14 cellular contexts compared by ENCODE assay signal in the genomic region with DNA sequence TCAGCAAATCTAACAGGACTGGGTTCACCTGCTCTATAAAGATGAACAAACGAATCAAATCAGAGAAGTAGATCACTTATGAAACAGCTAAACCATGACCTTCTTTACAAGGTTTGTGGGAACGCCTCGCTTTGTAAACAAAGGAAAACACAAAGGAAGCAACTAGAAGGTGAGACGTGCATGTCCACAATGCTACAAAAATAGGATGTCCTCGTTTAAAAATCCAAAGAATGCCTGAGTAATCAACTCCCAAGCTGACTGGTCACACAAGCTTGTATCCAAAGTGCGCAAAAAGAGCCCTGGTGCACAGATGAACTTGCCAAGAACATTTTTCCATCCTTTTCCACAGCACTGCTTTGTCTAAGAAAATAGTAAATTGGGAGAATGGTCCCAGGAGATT. TPM values are rescaled to one million over a fixed set of nuclear protein-coding genes. Genes with fewer than 3 reads are reported as not detected.
DNase-seq lines count a peak whose midpoint lies in the region; ATAC-seq and TF ChIP-seq lines count a peak whose summit lies in the region.
"Had no signal": no experiment of that assay in that cellular context is flagged by ENCODE, and none has a peak within 500 bp of the region (broad histone marks: within the 10 kb centered on the region; RNA-seq: fewer than 3 reads in every experiment).

No MANE protein-coding gene starts in this region.

- no peak for TF ChIP-seq CTCF in RWPE2 (IDR thresholded peaks at IDR 0.05; ENCODE audit: poor library complexity, severe bottlenecking)
- no peak for TF ChIP-seq CTCF in transverse colon (IDR thresholded peaks at IDR 0.05)
- TF ChIP-seq CTCF in esophagus muscularis mucosa (IDR thresholded peaks at IDR 0.05) = no peak

- no peak overlapping the region for H3K4me3 Mint-ChIP-seq in activated CD4-positive, alpha-beta T cell treated with anti-CD3 and anti-CD28 coated beads, Interleukin-2, amount 10 ng/mL, durations not matched to agents 7 days and 5 days
- H3K4me3 Mint-ChIP-seq: B cell had no signal

- H3K36me3 ChIP-seq in RWPE2 (ENCODE audit: low read depth) (no peaks in the 10 kb centered on the region), transverse colon (no peaks in the 10 kb centered on the region), esophagus muscularis mucosa (no peaks in the 10 kb centered on the region)
- H3K36me3 ChIP-seq: ascending aorta, ovary had no signal

- DNase-seq in 8988T = peak; percentile 29
- peak; percentile 45 for DNase-seq in DMS79 treated with DMSO at 0.1 percent for 48 hours (lab: John Stamatoyannopoulos, UW)
- DNase-seq in RWPE2 (ENCODE audit: low spot score) = no peak
- DNase-seq in fibroblast of peridontal ligament (ENCODE audit: extremely low read depth) = peak; percentile 34
- DNase-seq in transverse colon = no peak
- DNase-seq in esophagus muscularis mucosa (ENCODE audit: extremely low spot score) = no peak
- DNase-seq in activated CD4-positive, alpha-beta T cell treated with anti-CD3 and anti-CD28 coated beads, Interleukin-2, amount 10 ng/mL, durations not matched to agents 7 days and 5 days = no peak
- DNase-seq: activated effector memory CD4-positive, alpha-beta T cell treated with Interleukin-2 at 50 U/mL for 16 hours; effector memory CD4-positive, alpha-beta T cell; ovary; stimulated activated CD4-positive, alpha-beta T cell treated with anti-CD3 and anti-CD28 coated beads, Interleukin-12 subunit alpha, Interleukin-12 subunit beta, amount 100 ng/mL, for 4 hours had no signal

- POLR2A ChIA-PET in activated CD4-positive, alpha-beta T cell treated with anti-CD3 and anti-CD28 coated beads, Interleukin-2, amount 10 ng/mL, durations not matched to agents 7 days and 5 days (lab: Charles Lee) = no interaction called here

- in situ Hi-C loops in transverse colon (cut with MboI; ENCODE audit: low pct_ligation_motif_present in 1 of 4, low pct_unique_long_range_greater_than_20kb in 1 of 4, low sequenced_read_pairs in 3 of 4) = loop anchor here (25.0 kb wide), 2 partner anchors 156 to 306 kb away; no protein-coding TSS in a partner anchor

- H3K4me3 ChIP-seq in RWPE2 (ENCODE audit: severe bottlenecking) (no peak overlapping the region), transverse colon (no peak overlapping the region), esophagus muscularis mucosa (no peak overlapping the region)
- H3K4me3 ChIP-seq: ascending aorta, ovary had no signal

- H3K27me3 Mint-ChIP-seq in activated CD4-positive, alpha-beta T cell treated with anti-CD3 and anti-CD28 coated beads, Interleukin-2, amount 10 ng/mL, durations not matched to agents 7 days and 5 days = no peaks in the 10 kb centered on the region
- H3K27me3 Mint-ChIP-seq: B cell had no signal

- H3K9me3 ChIP-seq in RWPE2 (ENCODE audit: severe bottlenecking) (no peaks in the 10 kb centered on the region), transverse colon (no peaks in the 10 kb centered on the region), esophagus muscularis mucosa (no peaks in the 10 kb centered on the region)
- H3K9me3 ChIP-seq: ascending aorta, ovary had no signal

- H3K27me3 ChIP-seq in RWPE2 (ENCODE audit: insufficient read depth, poor library complexity, severe bottlenecking) = no peaks in the 10 kb centered on the region
- H3K27me3 ChIP-seq in transverse colon = no peaks in the 10 kb centered on the region
- no peaks in the 10 kb centered on the region for H3K27me3 ChIP-seq in esophagus muscularis mucosa
- H3K27me3 ChIP-seq: ascending aorta, ovary had no signal

- no peak overlapping the region for H3K27ac Mint-ChIP-seq in activated CD4-positive, alpha-beta T cell treated with anti-CD3 and anti-CD28 coated beads, Interleukin-2, amount 10 ng/mL, durations not matched to agents 7 days and 5 days
- H3K27ac Mint-ChIP-seq: B cell had no signal

- WGBS in transverse colon (ENCODE audit: low coverage in 1 of 2), 2 donors = 0 to 46% methylated on average over 1 to 6 of the region's 6 CpGs
- 65% methylated on average over 6 of the region's 6 CpGs for WGBS in esophagus muscularis mucosa

- CTCF ChIA-PET in activated CD4-positive, alpha-beta T cell treated with anti-CD3 and anti-CD28 coated beads, Interleukin-2, amount 10 ng/mL, durations not matched to agents 7 days and 5 days (lab: Charles Lee) = interaction anchor here (0.9 kb wide), 1 partner anchor 11 kb away, joined by 8 read pairs; no protein-coding TSS in a partner anchor

- no peaks in the 10 kb centered on the region for H3K9me3 Mint-ChIP-seq in activated CD4-positive, alpha-beta T cell treated with anti-CD3 and anti-CD28 coated beads, Interleukin-2, amount 10 ng/mL, durations not matched to agents 7 days and 5 days

- H3K27ac ChIP-seq in RWPE2 (ENCODE audit: poor library complexity, severe bottlenecking) (no peak overlapping the region), transverse colon (no peak overlapping the region), esophagus muscularis mucosa (replicated peaks in 1 of 4) (no peak overlapping the region)
- H3K27ac ChIP-seq: ascending aorta, ovary had no signal

- H3K4me1 Mint-ChIP-seq in activated CD4-positive, alpha-beta T cell treated with anti-CD3 and anti-CD28 coated beads, Interleukin-2, amount 10 ng/mL, durations not matched to agents 7 days and 5 days = peaks cover 6% of the 10 kb centered on the region

- ATAC-seq in RWPE2 (ENCODE audit: low read depth) (peak; percentile 78), HG02678 (IDR thresholded peaks at IDR 0.05; ENCODE audit: unreplicated experiment) (no peak)

- TF ChIP-seq EP300 in transverse colon (IDR thresholded peaks at IDR 0.05; ENCODE audit: low read depth) (no peak), esophagus muscularis mucosa (IDR thresholded peaks at IDR 0.05) (no peak)

- H3K36me3 Mint-ChIP-seq in activated CD4-positive, alpha-beta T cell treated with anti-CD3 and anti-CD28 coated beads, Interleukin-2, amount 10 ng/mL, durations not matched to agents 7 days and 5 days (ENCODE audit: low read depth) = no peaks in the 10 kb centered on the region

- TF ChIP-seq POLR2A in transverse colon (IDR thresholded peaks at IDR 0.05) (no peak), esophagus muscularis mucosa (IDR thresholded peaks at IDR 0.05; ENCODE audit: low read depth) (no peak)

- intact Hi-C loops in transverse colon (cut with DNase I; ENCODE audit: low total_unique reads) (loop anchor here (10.0 kb wide), 1 partner anchor 101 kb away; a partner anchor contains a TSS), esophagus muscularis mucosa (cut with DNase I) (loop anchor here (10.0 kb wide), 1 partner anchor 519 kb away; no protein-coding TSS in a partner anchor)

- H3K4me1 ChIP-seq in RWPE2 (ENCODE audit: insufficient read depth, poor library complexity, severe bottlenecking) = peaks cover 3% of the 10 kb centered on the region
- H3K4me1 ChIP-seq in transverse colon = no peaks in the 10 kb centered on the region
- H3K4me1 ChIP-seq in esophagus muscularis mucosa = no peaks in the 10 kb centered on the region
- H3K4me1 ChIP-seq: ascending aorta had no signal

RNA-seq across cellular contexts. Expression of a gene that starts 6.3 kb away (rescaled TPM):
- total RNA-seq in transverse colon (10 to 100 TPM; 15.0 to 62.9 (median 29.9) TPM), esophagus muscularis mucosa (10 to 100 TPM; 10.4 to 14.2 (median 11.7) TPM)
- 100 to 1,000 TPM in 1 of 2 experiments, 10 to 100 TPM in 1; 95.6 to 103 TPM for total RNA-seq in activated CD4-positive, alpha-beta T cell treated with anti-CD3 and anti-CD28 coated beads, Interleukin-2, amount 10 ng/mL, durations not matched to agents 7 days and 5 days

Comparison
In these comparisons a context has a peak if more than half of its experiments do, and no peak if none do; other contexts are left out.
1. DNase-seq: peak in 8988T (single experiment), DMS79 treated with DMSO at 0.1 percent for 48 hours (single experiment) and fibroblast of peridontal ligament (single experiment); none in RWPE2 (single experiment), transverse colon (single experiment), esophagus muscularis mucosa (single experiment) and activated CD4-positive, alpha-beta T cell treated with anti-CD3 and anti-CD28 coated beads, Interleukin-2, amount 10 ng/mL, durations not matched to agents 7 days and 5 days (single experiment).